ENCODE assay signal across 16 cellular contexts in genomic region chr2:96262306-96262705, GRCh38. TPM values are rescaled to one million over a fixed set of nuclear protein-coding genes. Genes with fewer than 3 reads are reported as not detected.
DNase-seq lines count a peak whose midpoint lies in the region; TF ChIP-seq lines count a peak whose summit lies in the region.
"Had no signal": no experiment of that assay in that cellular context is flagged by ENCODE, and none has a peak within 500 bp of the region (broad histone marks: within the 10 kb centered on the region; RNA-seq: fewer than 3 reads in every experiment).

No MANE protein-coding gene starts in this region.

- H3K4me3 ChIP-seq in skeletal muscle tissue (ENCODE audit: low read length in 3 of 3) = peak overlapping the region in 1 of 3 donors; percentile 13
- H3K4me3 ChIP-seq: neural progenitor cell had no signal

- H3K9ac ChIP-seq in skeletal muscle tissue (ENCODE audit: low read depth in 1 of 3, low read length in 3 of 3) = peak overlapping the region; percentile 15 to 54 (median 41)
- H3K9ac ChIP-seq: KMS-11 had no signal

- H3K9me3 ChIP-seq in skeletal muscle tissue (ENCODE audit: control insufficient read depth in 3 of 3, low read length in 3 of 3) = no peaks in the 10 kb centered on the region

- H3K4me1 ChIP-seq in skeletal muscle tissue (ENCODE audit: control insufficient read depth in 3 of 3, insufficient read depth in 3 of 3, low read length in 3 of 3) = peaks cover 75 to 90% (median 82%) of the 10 kb centered on the region in 3 donors

- H3K27ac ChIP-seq in C4-2B (peak overlapping the region; percentile 74; the same call in 1 of the 2 replicates), skeletal muscle tissue (ENCODE audit: low read depth, low read length) (peak overlapping the region; percentile 94)
- H3K27ac ChIP-seq: HL-60, KMS-11, neural progenitor cell had no signal

- H3K4me1 Mint-ChIP-seq in dendritic cell treated with granulocyte-macrophage colony-stimulating factor and Interleukin-4, amounts not matched to agents 40 ng/mL and 50 ng/mL, for 4 days (ENCODE audit: low read depth) = peaks cover 83% of the 10 kb centered on the region

- no peaks in the 10 kb centered on the region for H3K27me3 ChIP-seq in skeletal muscle tissue (ENCODE audit: control insufficient read depth in 3 of 3, insufficient read depth in 3 of 3, low read length in 3 of 3)
- H3K27me3 ChIP-seq: neural progenitor cell had no signal

- no peak for TF ChIP-seq CTCF in C4-2B (conservative IDR thresholded peaks at IDR 0.05)

- H3K36me3 ChIP-seq in skeletal muscle tissue (ENCODE audit: control insufficient read depth in 3 of 3, insufficient read depth in 3 of 3, low read length in 3 of 3) = peaks cover 6 to 8% (median 7%) of the 10 kb centered on the region in 3 donors
- H3K36me3 ChIP-seq: neural progenitor cell had no signal

- no peaks in the 10 kb centered on the region for H3K9me3 Mint-ChIP-seq in dendritic cell treated with granulocyte-macrophage colony-stimulating factor and Interleukin-4, amounts not matched to agents 40 ng/mL and 50 ng/mL, for 4 days
- H3K9me3 Mint-ChIP-seq: activated CD4-positive, alpha-beta memory T cell treated with anti-CD3 and anti-CD28 coated beads for 36 hours; neural progenitor cell had no signal

- peak; percentile 17 for DNase-seq in EH (ENCODE audit: low read depth)
- no peak for DNase-seq in stimulated activated CD4-positive, alpha-beta T cell treated with anti-CD3 and anti-CD28 coated beads, Interleukin-4, amount 100 ng/mL, for 4 hours
- no peak for DNase-seq in DMS79 treated with DMSO at 0.1 percent for 48 hours (lab: John Stamatoyannopoulos, UW)
- no peak for DNase-seq in SW 1271 (lab: John Stamatoyannopoulos, UW)
- DNase-seq: activated CD4-positive, alpha-beta memory T cell treated with anti-CD3 and anti-CD28 coated beads for 36 hours; activated effector memory CD4-positive, alpha-beta T cell treated with anti-CD3 and anti-CD28 coated beads, Interleukin-2, amount 50 U/mL, for 16 hours; anterior cingulate cortex; mesendoderm; NCI-H1092 treated with DMSO at 0.1 percent for 48 hours; retina had no signal

- intact Hi-C loops in dendritic cell treated with granulocyte-macrophage colony-stimulating factor and Interleukin-4, amounts not matched to agents 40 ng/mL and 50 ng/mL, for 4 days (cut with micrococcal nuclease) = no loop called here

- H3K27ac Mint-ChIP-seq in dendritic cell treated with granulocyte-macrophage colony-stimulating factor and Interleukin-4, amounts not matched to agents 40 ng/mL and 50 ng/mL, for 4 days = peak overlapping the region; percentile 99
- H3K27ac Mint-ChIP-seq: activated CD4-positive, alpha-beta memory T cell treated with anti-CD3 and anti-CD28 coated beads for 36 hours; neural progenitor cell had no signal

- no peaks in the 10 kb centered on the region for H3K27me3 Mint-ChIP-seq in dendritic cell treated with granulocyte-macrophage colony-stimulating factor and Interleukin-4, amounts not matched to agents 40 ng/mL and 50 ng/mL, for 4 days
- H3K27me3 Mint-ChIP-seq: activated CD4-positive, alpha-beta memory T cell treated with anti-CD3 and anti-CD28 coated beads for 36 hours had no signal

- H3K36me3 Mint-ChIP-seq in dendritic cell treated with granulocyte-macrophage colony-stimulating factor and Interleukin-4, amounts not matched to agents 40 ng/mL and 50 ng/mL, for 4 days (ENCODE audit: low read depth) = peaks cover 85% of the 10 kb centered on the region

- no peak overlapping the region for H3K4me3 Mint-ChIP-seq in dendritic cell treated with granulocyte-macrophage colony-stimulating factor and Interleukin-4, amounts not matched to agents 40 ng/mL and 50 ng/mL, for 4 days
- H3K4me3 Mint-ChIP-seq: activated CD4-positive, alpha-beta memory T cell treated with anti-CD3 and anti-CD28 coated beads for 36 hours; neural progenitor cell had no signal

RNA-seq across cellular contexts. Expression of gene TMEM127, which starts 3.5 kb away (rescaled TPM):
- total RNA-seq in skeletal muscle tissue = 8.9 TPM

RNA-seq across cellular contexts. Expression of gene CIAO1, which starts 3.7 kb away (rescaled TPM):
- 51.1 TPM for total RNA-seq in skeletal muscle tissue

RNA-seq across cellular contexts. Expression of gene SNRNP200, which starts 43.0 kb away (rescaled TPM):
- total RNA-seq in skeletal muscle tissue = 60.5 TPM

RNA-seq across cellular contexts. Expression of gene STARD7, which starts 53.7 kb away (rescaled TPM):
- 185 TPM for total RNA-seq in skeletal muscle tissue
